ENCODE assay signal across 10 cellular contexts in the genomic region with DNA sequence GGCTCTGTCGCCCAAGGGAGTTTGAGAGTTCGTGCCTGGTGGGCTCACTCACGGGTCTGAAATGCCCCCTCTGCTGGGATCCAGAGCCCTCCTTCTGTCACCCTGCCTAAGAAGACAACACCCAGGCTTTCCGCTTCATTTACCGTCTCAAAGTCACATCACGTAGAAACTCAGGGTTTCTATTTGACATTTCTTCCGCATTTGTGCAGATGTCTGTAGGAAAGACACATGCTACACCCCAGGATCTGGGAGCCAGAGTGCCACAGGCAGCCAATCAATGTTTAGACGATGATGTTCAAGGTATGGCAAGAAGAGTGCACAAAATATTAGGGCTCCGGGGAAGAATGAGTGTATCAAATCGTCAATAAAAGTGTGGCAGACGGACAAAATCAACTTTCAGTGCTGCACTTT. TPM values are rescaled to one million over a fixed set of nuclear protein-coding genes. Genes with fewer than 3 reads are reported as not detected.
DNase-seq lines count a peak whose midpoint lies in the region; ATAC-seq and FAIRE-seq lines count a peak whose summit lies in the region.
"Had no signal": no experiment of that assay in that cellular context is flagged by ENCODE, and none has a peak within 500 bp of the region (broad histone marks: within the 10 kb centered on the region; RNA-seq: fewer than 3 reads in every experiment).

No MANE protein-coding gene starts in this region.

- H3K27ac Mint-ChIP-seq in effector memory CD8-positive, alpha-beta T cell = peak overlapping the region; percentile 81 to 94

- H3K27me3 Mint-ChIP-seq in effector memory CD8-positive, alpha-beta T cell = no peaks in the 10 kb centered on the region

- H3K9me3 Mint-ChIP-seq in effector memory CD8-positive, alpha-beta T cell = peaks cover 0 to 7% of the 10 kb centered on the region in 2 donors

- no peak for FAIRE-seq in frontal cortex (lab: Jason Lieb, UNC)

- ATAC-seq in GM18508 (IDR thresholded peaks at IDR 0.05; ENCODE audit: insufficient read depth, unreplicated experiment) = peak; percentile 43
- peak; percentile 48 for ATAC-seq in GM21367 (IDR thresholded peaks at IDR 0.05; ENCODE audit: unreplicated experiment)
- peak; percentile 59 for ATAC-seq in HG03354 (IDR thresholded peaks at IDR 0.05; ENCODE audit: poor library complexity, severe bottlenecking, unreplicated experiment)
- ATAC-seq in effector memory CD8-positive, alpha-beta T cell (replicated peaks) = no peak

- peaks cover 13% of the 10 kb centered on the region for H3K36me3 Mint-ChIP-seq in effector memory CD8-positive, alpha-beta T cell (ENCODE audit: insufficient read depth)

- no peak for DNase-seq in effector memory CD8-positive, alpha-beta T cell
- DNase-seq in activated gamma-delta T cell (lab: John Stamatoyannopoulos, UW) (no peak), caudate nucleus (lab: John Stamatoyannopoulos, UW) (no peak), NCI-H1105 treated with DMSO at 0.1 percent for 48 hours (lab: John Stamatoyannopoulos, UW) (no peak), frontal cortex (ENCODE audit: low spot score in 2 of 2) (no peak)
- DNase-seq: activated CD4-positive, alpha-beta T cell treated with anti-CD3 and anti-CD28 coated beads for 4 hours had no signal

- no peak overlapping the region for H3K27ac ChIP-seq in caudate nucleus (ENCODE audit: low read depth, low read length)
- H3K27ac ChIP-seq: KMS-11 had no signal

- H3K4me1 Mint-ChIP-seq in effector memory CD8-positive, alpha-beta T cell (ENCODE audit: low read depth in 2 of 2) = peaks cover 78 to 92% of the 10 kb centered on the region in 2 donors

- peak overlapping the region; percentile 70 to 73 for H3K4me3 Mint-ChIP-seq in effector memory CD8-positive, alpha-beta T cell

RNA-seq across cellular contexts. Expression of a gene that starts 24.4 kb away (rescaled TPM):
- total RNA-seq in frontal cortex = 20.0 TPM
